In genomic region chr9:35681341-35682002, GRCh38 we compare ENCODE assay signal across 14 cellular contexts. TPM values are rescaled to one million over a fixed set of nuclear protein-coding genes. Genes with fewer than 3 reads are reported as not detected.
DNase-seq lines count a peak whose midpoint lies in the region; ATAC-seq and TF ChIP-seq lines count a peak whose summit lies in the region.
"Had no signal": no experiment of that assay in that cellular context is flagged by ENCODE, and none has a peak within 500 bp of the region (broad histone marks: within the 10 kb centered on the region; RNA-seq: fewer than 3 reads in every experiment).

No MANE protein-coding gene starts in this region.

- H3K36me3 ChIP-seq in Panc1 (ENCODE audit: control insufficient read depth, insufficient read depth, low read length), result no peaks in the 10 kb centered on the region
- peaks cover 34 to 48% (median 42%) of the 10 kb centered on the region in 4 donors for H3K36me3 ChIP-seq in sigmoid colon

- H3K27me3 Mint-ChIP-seq in T-helper 2 cell treated with Interferon-gamma antibody and Interleukin-4, amounts not matched to agents 5 μg/mL and 100 μg/mL, for 36 hours (ENCODE audit: low read depth), result peaks cover 7% of the 10 kb centered on the region

- no peak overlapping the region for H3K4me3 Mint-ChIP-seq in T-helper 2 cell treated with Interferon-gamma antibody and Interleukin-4, amounts not matched to agents 5 μg/mL and 100 μg/mL, for 36 hours

- 71 to 81% methylated on average over 3 of the region's 3 CpGs for WGBS in sigmoid colon, 2 donors

- H3K27ac Mint-ChIP-seq in T-helper 2 cell treated with Interferon-gamma antibody and Interleukin-4, amounts not matched to agents 5 μg/mL and 100 μg/mL, for 36 hours, result no peak overlapping the region

- BruUV-seq in Panc1 (replicated peaks; lab: Mats Ljungman, UMichigan), result no TSS peak

- POLR2A ChIA-PET in Panc1 (lab: Charles Lee), result no interaction called here

- no peak for TF ChIP-seq POLR2A in sigmoid colon (IDR thresholded peaks at IDR 0.05)

- peaks cover under 1% of the 10 kb centered on the region for H3K4me1 Mint-ChIP-seq in T-helper 2 cell treated with Interferon-gamma antibody and Interleukin-4, amounts not matched to agents 5 μg/mL and 100 μg/mL, for 36 hours (ENCODE audit: low read depth)

- CTCF ChIA-PET in Panc1 (lab: Charles Lee), result no interaction called here

- TF ChIP-seq CTCF in Panc1 (IDR thresholded peaks at IDR 0.05) (no peak), sigmoid colon (IDR thresholded peaks at IDR 0.05) (no peak)

- H3K27me3 ChIP-seq in Panc1 (ENCODE audit: control insufficient read depth, insufficient read depth, low read length), result no peaks in the 10 kb centered on the region
- H3K27me3 ChIP-seq in sigmoid colon, result no peaks in the 10 kb centered on the region
- H3K27me3 ChIP-seq: body of pancreas had no signal

- DNase-seq in ELR (ENCODE audit: low read depth), result peak; percentile 39
- DNase-seq in Panc1 (ENCODE audit: low read depth, low spot score), result no peak
- peak; percentile 36 for DNase-seq in fibroblast of gingiva (ENCODE audit: low read depth)
- no peak for DNase-seq in sigmoid colon
- no peak for DNase-seq in NCI-H1105 (lab: John Stamatoyannopoulos, UW)
- no peak for DNase-seq in inferior parietal cortex (ENCODE audit: extremely low spot score)
- no peak for DNase-seq in islet precursor cell
- DNase-seq in T-helper 2 cell treated with Interferon-gamma antibody and Interleukin-4, amounts not matched to agents 5 μg/mL and 100 μg/mL, for 36 hours (ENCODE audit: low spot score), result no peak
- DNase-seq: activated gamma-delta T cell treated with Interleukin-2 at 50 U/mL for 16 hours; body of pancreas; effector memory CD4-positive, alpha-beta T cell; kidney glomerular epithelial cell; MV-4-11; stimulated activated naive CD4-positive, alpha-beta T cell had no signal

- H3K27ac ChIP-seq in Panc1 (ENCODE audit: low read length) (peak overlapping the region; percentile 36; the same call in 1 of the 2 replicates), sigmoid colon (peak overlapping the region; percentile 95 to 100 (median 98))
- H3K27ac ChIP-seq: body of pancreas had no signal

- in situ Hi-C loops in Panc1 (cut with HindIII; ENCODE audit: low pct_unique_long_range_greater_than_20kb, low sequenced_read_pairs), result no loop called here

- H3K36me3 Mint-ChIP-seq in T-helper 2 cell treated with Interferon-gamma antibody and Interleukin-4, amounts not matched to agents 5 μg/mL and 100 μg/mL, for 36 hours (ENCODE audit: low read depth), result no peaks in the 10 kb centered on the region

- H3K9me3 Mint-ChIP-seq in T-helper 2 cell treated with Interferon-gamma antibody and Interleukin-4, amounts not matched to agents 5 μg/mL and 100 μg/mL, for 36 hours, result no peaks in the 10 kb centered on the region

- no peak overlapping the region for H3K4me3 ChIP-seq in Panc1 (ENCODE audit: low read depth in 2 of 2, low read length in 2 of 2)
- no peak overlapping the region for H3K4me3 ChIP-seq in sigmoid colon
- H3K4me3 ChIP-seq: body of pancreas had no signal

- intact Hi-C loops in Panc1 (cut with micrococcal nuclease; ENCODE audit: unreplicated experiment), result no loop called here
- intact Hi-C loops in sigmoid colon (cut with DNase I), result no loop called here

- H3K4me1 ChIP-seq in Panc1 (ENCODE audit: control insufficient read depth, insufficient read depth, low read length), result peaks cover 12% of the 10 kb centered on the region; the same call in 1 of the 2 replicates
- peaks cover 0 to 52% (median 45%) of the 10 kb centered on the region in 4 donors for H3K4me1 ChIP-seq in sigmoid colon

- H3K9me3 ChIP-seq in Panc1 (ENCODE audit: control insufficient read depth, insufficient read depth, low read depth, low read length), result no peaks in the 10 kb centered on the region
- no peaks in the 10 kb centered on the region for H3K9me3 ChIP-seq in sigmoid colon
- H3K9me3 ChIP-seq: body of pancreas had no signal

- ATAC-seq in Panc1, result peak; percentile 37
- ATAC-seq: body of pancreas had no signal

- TF ChIP-seq EP300 in sigmoid colon (IDR thresholded peaks at IDR 0.05), result no peak

RNA-seq across cellular contexts. Expression of gene CA9, which starts 7.7 kb away (rescaled TPM):
- total RNA-seq in Panc1 (2021; ENCODE audit: unreplicated experiment) (0.31 TPM), sigmoid colon (under 1 TPM in 2 of 4 donors, not detected in 2; 0.33 to 0.71 TPM)
- polyA plus RNA-seq in Panc1 (2012; ENCODE audit: insufficient read length), result 1.1 TPM
- 1 to 10 TPM in 1 of 3 donors, not detected in 2; 1.7 TPM for polyA plus RNA-seq in sigmoid colon

RNA-seq across cellular contexts. Expression of gene TPM2, which starts 8.3 kb away (rescaled TPM):
- total RNA-seq in Panc1 (2021; ENCODE audit: unreplicated experiment), result 544 TPM
- polyA plus RNA-seq in Panc1 (2012; ENCODE audit: insufficient read length), result 991 TPM
- total RNA-seq in sigmoid colon, result 1,000 to 10,000 TPM; 3,590 to 8,131 (median 6,107) TPM
- 100 to 1,000 TPM in 2 of 3 donors, 10 to 100 TPM in 1; 49.9 to 447 (median 334) TPM for polyA plus RNA-seq in sigmoid colon

RNA-seq across cellular contexts. Expression of gene ARHGEF39, which starts 16.5 kb away (rescaled TPM):
- total RNA-seq in Panc1 (2021; ENCODE audit: unreplicated experiment) (34.0 TPM), sigmoid colon (1 to 10 TPM in 3 of 4 donors, under 1 TPM in 1; 0.99 to 3.3 (median 1.4) TPM)
- polyA plus RNA-seq in Panc1 (2012; ENCODE audit: insufficient read length), result 15.0 TPM
- 1 to 10 TPM in 2 of 3 donors, under 1 TPM in 1; 0.60 to 9.0 (median 1.6) TPM for polyA plus RNA-seq in sigmoid colon

RNA-seq across cellular contexts. Expression of gene CCDC107, which starts 23.4 kb away (rescaled TPM):
- 39.9 TPM for total RNA-seq in Panc1 (2021; ENCODE audit: unreplicated experiment)
- polyA plus RNA-seq in Panc1 (2012; ENCODE audit: insufficient read length), result 87.7 TPM
- 100 to 1,000 TPM in 1 of 4 donors, 10 to 100 TPM in 3; 70.6 to 112 (median 83.1) TPM for total RNA-seq in sigmoid colon
- 10 to 100 TPM; 21.3 to 28.8 (median 24.2) TPM for polyA plus RNA-seq in sigmoid colon

RNA-seq across cellular contexts. Expression of gene RMRP, which starts 23.7 kb away (rescaled TPM):
- total RNA-seq in Panc1 (2021; ENCODE audit: unreplicated experiment), result 29,896 TPM
- 43.7 TPM for polyA plus RNA-seq in Panc1 (2012; ENCODE audit: insufficient read length)
- total RNA-seq in sigmoid colon, result over 10,000 TPM in 2 of 4 donors, 1,000 to 10,000 TPM in 2; 2,523 to 26,387 (median 8,883) TPM
- 100 to 1,000 TPM in 1 of 3 donors, not detected in 2; 480 TPM for polyA plus RNA-seq in sigmoid colon

Comparison
In these comparisons a context has a peak if more than half of its experiments do, and no peak if none do; other contexts are left out.
1. DNase-seq: peak in ELR (single experiment) and fibroblast of gingiva (single experiment); none in Panc1 (single experiment), sigmoid colon (single experiment), NCI-H1105 (single experiment), inferior parietal cortex (single experiment), islet precursor cell (single experiment) and T-helper 2 cell treated with Interferon-gamma antibody and Interleukin-4, amounts not matched to agents 5 μg/mL and 100 μg/mL, for 36 hours (single experiment).